In the genomic region with DNA sequence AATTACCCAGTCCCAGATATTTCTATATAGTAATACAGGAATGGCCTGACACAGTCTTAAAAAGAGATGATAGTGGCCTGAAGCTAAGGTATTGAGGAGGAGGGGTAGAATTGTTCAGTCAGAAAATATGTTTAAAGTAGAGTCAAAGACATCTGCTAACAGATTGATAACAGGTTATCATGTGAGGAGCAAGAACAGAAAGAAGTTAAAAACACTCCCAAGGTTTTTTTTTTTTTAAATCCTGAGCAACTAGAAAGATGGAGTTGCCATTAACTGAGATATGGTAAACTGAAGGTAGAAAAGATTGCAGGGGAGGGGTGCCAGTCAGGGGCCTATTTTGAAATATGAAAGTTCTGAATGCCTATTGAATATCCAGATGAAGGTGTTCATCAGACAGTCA, we compare ENCODE assay signal across 1 cellular context.
TF ChIP-seq lines count a peak whose summit lies in the region.

No MANE protein-coding gene starts in this region.

TF ChIP-seq in SK-N-SH treated with all-trans-retinoic acid at 6 μM for 48 hours, 23 proteins besides CTCF, POLR2A, EP300 and RAD21:
- no peak for TF ChIP-seq CSDC2 (CRISPR knock-in tag; IDR thresholded peaks at IDR 0.05)
